Comparison of ENCODE assay signal across 22 cellular contexts in the genomic region with DNA sequence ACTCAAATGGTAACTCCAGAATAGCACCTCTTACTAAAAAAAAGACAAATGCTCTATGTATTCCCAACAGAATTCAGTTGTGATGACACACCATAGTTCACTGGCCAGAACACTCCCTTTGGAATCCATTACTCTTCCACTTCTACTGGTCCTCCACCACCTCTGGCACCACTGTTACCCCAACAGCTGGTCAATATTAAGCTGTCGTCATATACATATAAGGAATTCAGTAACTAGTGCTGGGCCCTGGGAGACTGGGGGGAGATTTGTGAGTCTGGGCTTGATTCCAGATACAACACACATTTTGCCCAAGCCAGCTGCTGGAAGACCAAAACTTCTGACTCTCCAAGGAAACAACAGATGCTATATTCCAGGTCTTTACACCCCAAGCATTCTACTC. TPM values are rescaled to one million over a fixed set of nuclear protein-coding genes. Genes with fewer than 3 reads are reported as not detected.
DNase-seq lines count a peak whose midpoint lies in the region; ATAC-seq and TF ChIP-seq lines count a peak whose summit lies in the region.
"Had no signal": no experiment of that assay in that cellular context is flagged by ENCODE, and none has a peak within 500 bp of the region (broad histone marks: within the 10 kb centered on the region; RNA-seq: fewer than 3 reads in every experiment).

No MANE protein-coding gene starts in this region.

- DNase-seq in GM04504 (ENCODE audit: low read depth), result peak; percentile 28
- DNase-seq in cardiac fibroblast (ENCODE audit: low read depth in 2 of 2), result peak; percentile 77 to 89
- peak; percentile 52 for DNase-seq in left ventricle myocardium superior
- peak; percentile 22 for DNase-seq in stromal cell of bone marrow (ENCODE audit: low read depth)
- no peak for DNase-seq in G401 (ENCODE audit: low spot score)
- DNase-seq in NCI-H187 treated with DMSO at 0.1 percent for 48 hours (lab: John Stamatoyannopoulos, UW), result no peak
- DNase-seq in NCI-H2029 (lab: John Stamatoyannopoulos, UW), result no peak
- DNase-seq: activated CD4-positive, CD25-positive, alpha-beta regulatory T cell; activated CD8-positive, alpha-beta T cell treated with anti-CD3 and anti-CD28 coated beads, Interleukin-2, amount 10 ng/mL, durations not matched to agents 7 days and 5 days; activated T-cell treated with anti-CD3 and anti-CD28 coated beads, Interleukin-2, amount 50 U/mL, for 48 hours; AML-193; COR-L47; Karpas-422; kidney; NCI-H1105; NCI-H748 treated with DMSO at 0.1 percent for 48 hours; retina; stimulated activated naive CD8-positive, alpha-beta T cell treated with anti-CD3 and anti-CD28 coated beads, Interleukin-15, Interleukin-2, amounts not matched to agents 100 U/mL and 50 U/mL, for 24 hours; upper lobe of left lung had no signal

- in situ Hi-C loops in G401 (cut with HindIII; ENCODE audit: low sequenced_read_pairs), result no loop called here

- intact Hi-C loops in left ventricle myocardium superior (cut with micrococcal nuclease), result no loop called here

- TF ChIP-seq CTCF in cardiac fibroblast (IDR thresholded peaks at IDR 0.05; ENCODE audit: low read depth, low read length), result no peak

- peak; percentile 98 for ATAC-seq in left ventricle myocardium superior
- ATAC-seq: activated CD8-positive, alpha-beta T cell treated with anti-CD3 and anti-CD28 coated beads, Interleukin-2, amount 10 ng/mL, durations not matched to agents 7 days and 5 days; stimulated activated naive CD8-positive, alpha-beta T cell treated with anti-CD3 and anti-CD28 coated beads, Interleukin-15, Interleukin-2, amounts not matched to agents 100 U/mL and 50 U/mL, for 24 hours had no signal

- H3K4me3 ChIP-seq in cardiac fibroblast (replicated peaks in 1 of 2; ENCODE audit: low read depth in 2 of 2, low read length in 2 of 2), result no peak overlapping the region
- H3K4me3 ChIP-seq: breast epithelium, SK-N-MC, upper lobe of left lung had no signal

RNA-seq across cellular contexts. Expression of a gene that starts 26.0 kb away (rescaled TPM):
- total RNA-seq in left ventricle myocardium superior, result 0.82 TPM
- 0.12 and 0.64 TPM in 2 replicates for total RNA-seq in G401 (2014; rRNA removed; shearing (Covaris generic))
- total RNA-seq: activated CD8-positive, alpha-beta T cell treated with anti-CD3 and anti-CD28 coated beads, Interleukin-2, amount 10 ng/mL, durations not matched to agents 7 days and 5 days; mononuclear cell had no signal

Comparison
In these comparisons a context has a peak if more than half of its experiments do, and no peak if none do; other contexts are left out.
1. DNase-seq: peak in GM04504 (single experiment), cardiac fibroblast (2 of 2), left ventricle myocardium superior (single experiment) and stromal cell of bone marrow (single experiment); none in G401 (single experiment), NCI-H187 treated with DMSO at 0.1 percent for 48 hours (single experiment) and NCI-H2029 (single experiment).